Comparison of ENCODE assay signal across 12 cellular contexts in the genomic region with DNA sequence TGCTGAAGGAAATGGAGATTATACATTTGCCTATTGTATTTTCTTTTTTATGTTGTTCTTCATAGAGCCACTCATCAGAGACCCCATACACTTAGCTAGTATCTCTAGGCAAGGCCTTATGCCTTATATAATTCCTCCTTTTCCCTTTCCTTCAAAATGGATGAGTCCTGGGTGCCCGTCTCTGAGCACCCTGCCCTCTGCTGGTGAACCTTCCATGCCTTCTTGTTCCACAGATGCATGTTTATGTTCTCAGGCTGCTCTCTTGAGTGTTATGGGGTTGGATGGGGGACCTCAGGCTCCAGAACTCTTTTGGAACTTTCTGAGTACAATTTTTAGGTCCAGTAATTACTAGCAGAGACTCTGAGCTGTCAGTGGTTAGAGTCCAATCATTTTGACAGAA.
DNase-seq lines count a peak whose midpoint lies in the region; ATAC-seq, FAIRE-seq and TF ChIP-seq lines count a peak whose summit lies in the region.
"Had no signal": no experiment of that assay in that cellular context is flagged by ENCODE, and none has a peak within 500 bp of the region (broad histone marks: within the 10 kb centered on the region; RNA-seq: fewer than 3 reads in every experiment).

No MANE protein-coding gene starts in this region.

- TF ChIP-seq EP300 in HepG2 (IDR thresholded peaks at IDR 0.05; ENCODE audit: low read depth in 2 of 2, low read length in 2 of 2) (no peak), HepG2 (CRISPR knock-in tag; IDR thresholded peaks at IDR 0.05; ENCODE audit: borderline replicate concordance) (no peak)

- POLR2A ChIA-PET in BJ (lab: Charles Lee): no interaction called here
- POLR2A ChIA-PET in HepG2 (lab: Yijun Ruan, JAX): no interaction called here
- POLR2A ChIA-PET in activated CD8-positive, alpha-beta T cell treated with anti-CD3 and anti-CD28 coated beads for 36 hours (lab: Charles Lee): no interaction called here

- BruUV-seq in HepG2 (replicated peaks; lab: Mats Ljungman, UMichigan): no TSS peak

- no peak overlapping the region for H3K27ac Mint-ChIP-seq in activated CD8-positive, alpha-beta T cell treated with anti-CD3 and anti-CD28 coated beads for 36 hours
- H3K27ac Mint-ChIP-seq: activated naive CD4-positive, alpha-beta T cell treated with anti-CD3 and anti-CD28 coated beads, Interleukin-2, amount 10 ng/mL, durations not matched to agents 7 days and 5 days; naive thymus-derived CD4-positive, alpha-beta T cell had no signal

- peaks cover 3% of the 10 kb centered on the region for H3K27me3 Mint-ChIP-seq in activated CD8-positive, alpha-beta T cell treated with anti-CD3 and anti-CD28 coated beads for 36 hours
- H3K27me3 Mint-ChIP-seq: activated naive CD4-positive, alpha-beta T cell treated with anti-CD3 and anti-CD28 coated beads, Interleukin-2, amount 10 ng/mL, durations not matched to agents 7 days and 5 days had no signal

- H3K36me3 ChIP-seq in BJ (ENCODE audit: control insufficient read depth, insufficient read depth, low read length) (no peaks in the 10 kb centered on the region), adipocyte (ENCODE audit: control insufficient read depth, insufficient read depth, low read length, severe bottlenecking) (no peaks in the 10 kb centered on the region), HepG2 (replicated peaks in 1 of 2; ENCODE audit: control insufficient read depth in 1 of 2, insufficient read depth in 2 of 2, low read length in 2 of 2) (no peaks in the 10 kb centered on the region)

- CTCF ChIA-PET in BJ (lab: Yijun Ruan, JAX) (interaction anchor here (0.5 to 2.5 kb wide), 17 partner anchors 10 to 579 kb away, joined by 3 to 14 read pairs (median 3); no protein-coding TSS in a partner anchor), HepG2 (lab: Yijun Ruan, JAX; ENCODE audit: low intra/inter-chr PET ratio, low total read pairs) (interaction anchor here (1.3 kb wide), 1 partner anchor 161 kb away, joined by 3 read pairs; no protein-coding TSS in a partner anchor)
- CTCF ChIA-PET in activated CD8-positive, alpha-beta T cell treated with anti-CD3 and anti-CD28 coated beads for 36 hours (lab: Charles Lee): interaction anchor here (1.2 kb wide), 1 partner anchor 12 kb away, joined by 3 read pairs; no protein-coding TSS in a partner anchor

- H3K9me3 ChIP-seq in adipocyte (ENCODE audit: control insufficient read depth, low read length) (no peaks in the 10 kb centered on the region), HepG2 (ENCODE audit: low read length) (no peaks in the 10 kb centered on the region)

- no peak for TF ChIP-seq RAD21 in HepG2 (CRISPR knock-in tag; IDR thresholded peaks at IDR 0.05)

- 0% methylated on average over 1 of the region's 1 CpG for WGBS in HepG2 (ENCODE audit: low lambda C conversion rate)

- no peak overlapping the region for H3K27ac ChIP-seq in HepG2 (ENCODE audit: extremely low read length, insufficient read depth, low read length)

- no peaks in the 10 kb centered on the region for H3K4me1 ChIP-seq in adipocyte (ENCODE audit: control insufficient read depth, insufficient read depth, low read length)
- no peaks in the 10 kb centered on the region for H3K4me1 ChIP-seq in HepG2 (ENCODE audit: insufficient read depth, low read length)

- no peaks in the 10 kb centered on the region for H4K20me1 ChIP-seq in HepG2 (ENCODE audit: insufficient read depth, low read length)

- no peak overlapping the region for H3K4me3 Mint-ChIP-seq in activated CD8-positive, alpha-beta T cell treated with anti-CD3 and anti-CD28 coated beads for 36 hours
- H3K4me3 Mint-ChIP-seq: activated naive CD4-positive, alpha-beta T cell treated with anti-CD3 and anti-CD28 coated beads, Interleukin-2, amount 10 ng/mL, durations not matched to agents 7 days and 5 days; naive thymus-derived CD4-positive, alpha-beta T cell had no signal

- intact Hi-C loops in HepG2 (cut with micrococcal nuclease; ENCODE audit: unreplicated experiment) (loop anchor here (1.0 kb wide), 1 partner anchor 161 kb away; no protein-coding TSS in a partner anchor), sciatic nerve (cut with DNase I) (no loop called here)
- intact Hi-C loops in activated CD8-positive, alpha-beta T cell treated with anti-CD3 and anti-CD28 coated beads for 36 hours (cut with micrococcal nuclease): no loop called here

- in situ Hi-C loops in HepG2 (cut with HindIII; ENCODE audit: extremely low pct_ligation_motif_present, low pct_unique_long_range_greater_than_20kb): no loop called here

- no peak overlapping the region for H3K9ac ChIP-seq in adipocyte (ENCODE audit: low read length)
- no peak overlapping the region for H3K9ac ChIP-seq in HepG2 (ENCODE audit: insufficient read depth, low read depth, low read length)

- TF ChIP-seq CTCF in BJ (IDR thresholded peaks at IDR 0.05; ENCODE audit: insufficient read depth, low read depth, low read length) (peak; percentile 59), HFF-Myc (IDR thresholded peaks at IDR 0.05; ENCODE audit: low read depth, low read length, missing control alignments) (peak; percentile 46), HepG2 (CRISPR knock-in tag; IDR thresholded peaks at IDR 0.05) (peak; percentile 30)
- no peak for TF ChIP-seq CTCF in activated CD8-positive, alpha-beta T cell treated with anti-CD3 and anti-CD28 coated beads for 36 hours (IDR thresholded peaks at IDR 0.05)

- TF ChIP-seq POLR2A in HepG2 (IDR thresholded peaks at IDR 0.05; ENCODE audit: insufficient read depth in 1 of 2, low read depth in 2 of 2, low read length in 2 of 2) (no peak), GM12891 (IDR thresholded peaks at IDR 0.05; ENCODE audit: low read depth, low read length) (no peak)

- H3K36me3 Mint-ChIP-seq in activated CD8-positive, alpha-beta T cell treated with anti-CD3 and anti-CD28 coated beads for 36 hours (ENCODE audit: low read depth): no peaks in the 10 kb centered on the region
- H3K36me3 Mint-ChIP-seq: activated naive CD4-positive, alpha-beta T cell treated with anti-CD3 and anti-CD28 coated beads, Interleukin-2, amount 10 ng/mL, durations not matched to agents 7 days and 5 days; naive thymus-derived CD4-positive, alpha-beta T cell had no signal

- H3K4me1 Mint-ChIP-seq in activated CD8-positive, alpha-beta T cell treated with anti-CD3 and anti-CD28 coated beads for 36 hours (ENCODE audit: low read depth): no peaks in the 10 kb centered on the region
- H3K4me1 Mint-ChIP-seq: activated naive CD4-positive, alpha-beta T cell treated with anti-CD3 and anti-CD28 coated beads, Interleukin-2, amount 10 ng/mL, durations not matched to agents 7 days and 5 days; naive thymus-derived CD4-positive, alpha-beta T cell had no signal

- FAIRE-seq in HepG2 (lab: Jason Lieb, UNC): no peak
- FAIRE-seq in GM12891 (lab: Jason Lieb, UNC): no peak
- FAIRE-seq: G401.6 had no signal

- peaks cover 4% of the 10 kb centered on the region for H3K9me3 Mint-ChIP-seq in activated CD8-positive, alpha-beta T cell treated with anti-CD3 and anti-CD28 coated beads for 36 hours
- H3K9me3 Mint-ChIP-seq: activated naive CD4-positive, alpha-beta T cell treated with anti-CD3 and anti-CD28 coated beads, Interleukin-2, amount 10 ng/mL, durations not matched to agents 7 days and 5 days had no signal

- no peak overlapping the region for H2AFZ ChIP-seq in HepG2 (ENCODE audit: low read length)

- no peaks in the 10 kb centered on the region for H3K79me2 ChIP-seq in HepG2 (ENCODE audit: insufficient read depth, low read length)

- ATAC-seq in HepG2 (peak; percentile 34; the same call in 1 of the 3 replicates), sciatic nerve (no peak)
- ATAC-seq in activated CD8-positive, alpha-beta T cell treated with anti-CD3 and anti-CD28 coated beads for 36 hours: no peak
- ATAC-seq: naive thymus-derived CD4-positive, alpha-beta T cell had no signal

- H3K27me3 ChIP-seq in BJ (ENCODE audit: control insufficient read depth, insufficient read depth, low read length) (no peaks in the 10 kb centered on the region), adipocyte (replicated peaks; ENCODE audit: control insufficient read depth, insufficient read depth, low read length) (peaks cover 5% of the 10 kb centered on the region), HepG2 (ENCODE audit: control insufficient read depth in 1 of 2, insufficient read depth in 2 of 2, low read length in 2 of 2) (no peaks in the 10 kb centered on the region; a peak in 2 of 5 replicates)

- no peak overlapping the region for H3K4me3 ChIP-seq in BJ (ENCODE audit: low read depth, low read length)
- H3K4me3 ChIP-seq in HFF-Myc (replicated peaks; ENCODE audit: low read depth, low read length): no peak overlapping the region
- H3K4me3 ChIP-seq in adipocyte (ENCODE audit: low read length): no peak overlapping the region
- H3K4me3 ChIP-seq in HepG2 (replicated peaks in 1 of 3; ENCODE audit: insufficient read depth in 1 of 3, low read depth in 2 of 3, low read length in 3 of 3): no peak overlapping the region

- DNase-seq in BJ (ENCODE audit: low read depth) (no peak), HFF-Myc (ENCODE audit: extremely low read depth, low read depth) (no peak), adipocyte (ENCODE audit: low read depth) (peak; percentile 27), HepG2 (ENCODE audit: low spot score) (no peak), GM12891 (ENCODE audit: insufficient read length, low spot score) (no peak), mucosa of gallbladder (ENCODE audit: low spot score) (no peak), sciatic nerve (ENCODE audit: low spot score) (no peak)
- no peak for DNase-seq in activated CD8-positive, alpha-beta T cell treated with anti-CD3 and anti-CD28 coated beads for 36 hours
- DNase-seq: activated naive CD4-positive, alpha-beta T cell treated with anti-CD3 and anti-CD28 coated beads, Interleukin-2, amount 10 ng/mL, durations not matched to agents 7 days and 5 days; naive thymus-derived CD4-positive, alpha-beta T cell; NCI-H345 had no signal

- no peak overlapping the region for H3K4me2 ChIP-seq in HepG2 (ENCODE audit: low read depth, low read length)

TF ChIP-seq in HepG2, 621 proteins besides CTCF, POLR2A, EP300 and RAD21 (continues in another document):
- TF ChIP-seq ZNF850 (CRISPR knock-in tag; conservative IDR thresholded peaks at IDR 0.05) (no peak), IRX3 (CRISPR knock-in tag; IDR thresholded peaks at IDR 0.05; ENCODE audit: borderline replicate concordance, low read depth) (no peak)

TF ChIP-seq in GM12891, 5 proteins besides CTCF, POLR2A, EP300 and RAD21:
- TF ChIP-seq TAF1 (IDR thresholded peaks at IDR 0.05; ENCODE audit: low read depth, low read length) (no peak), POU2F2 (IDR thresholded peaks at IDR 0.05; ENCODE audit: low read depth, low read length) (no peak), POLR2AphosphoS5 (IDR thresholded peaks at IDR 0.05; ENCODE audit: low read depth, low read length) (no peak), SPI1 (IDR thresholded peaks at IDR 0.05; ENCODE audit: low read depth, low read length) (no peak), PAX5 (IDR thresholded peaks at IDR 0.05; ENCODE audit: insufficient read depth, low read length, severe bottlenecking) (no peak)
